ENCODE assay signal across 16 cellular contexts in the genomic region with DNA sequence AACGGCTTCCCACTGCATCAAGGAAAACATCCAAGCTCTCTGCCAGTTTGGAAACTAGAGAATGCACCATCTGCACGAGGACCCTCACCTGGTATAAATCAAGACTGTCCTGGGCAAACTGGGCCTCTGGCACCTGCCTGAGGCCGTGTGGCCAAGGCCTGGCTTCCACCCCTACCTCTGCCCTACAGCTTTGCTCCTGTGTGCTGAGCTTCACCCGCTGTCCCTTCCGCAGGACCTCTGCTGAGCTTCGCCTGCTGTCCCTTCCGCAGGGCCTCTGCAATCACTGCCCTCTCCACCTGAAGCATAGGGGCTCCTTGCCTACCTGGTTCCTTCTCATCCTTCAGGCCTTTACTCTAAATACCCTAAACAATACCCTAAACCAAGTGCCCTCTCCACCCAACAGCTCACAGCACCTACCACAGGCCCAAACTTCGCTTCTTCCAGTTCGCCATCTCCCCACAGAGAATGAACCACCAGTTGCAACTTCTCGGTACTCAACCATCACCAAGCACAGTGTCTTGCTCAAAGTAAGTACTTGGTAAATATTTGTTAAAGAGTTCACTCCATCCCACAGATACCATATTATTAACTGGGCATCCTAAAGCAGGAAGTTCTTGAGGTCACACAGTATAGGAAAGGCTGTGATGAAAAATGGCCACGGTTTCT. TPM values are rescaled to one million over a fixed set of nuclear protein-coding genes. Genes with fewer than 3 reads are reported as not detected.
DNase-seq lines count a peak whose midpoint lies in the region; ATAC-seq, FAIRE-seq and TF ChIP-seq lines count a peak whose summit lies in the region.
"Had no signal": no experiment of that assay in that cellular context is flagged by ENCODE, and none has a peak within 500 bp of the region (broad histone marks: within the 10 kb centered on the region; RNA-seq: fewer than 3 reads in every experiment).

No MANE protein-coding gene starts in this region.

- peaks cover 43 to 82% (median 80%) of the 10 kb centered on the region in 7 donors for H3K4me1 Mint-ChIP-seq in naive thymus-derived CD4-positive, alpha-beta T cell

- H3K27ac ChIP-seq in C4-2B (peak overlapping the region; percentile 34), adrenal gland (peak overlapping the region in 3 of 5 donors; percentile 6 to 41 (median 33))
- no peak overlapping the region for H3K27ac ChIP-seq in naive thymus-derived CD4-positive, alpha-beta T cell (ENCODE audit: low read depth, low read length)
- H3K27ac ChIP-seq: breast epithelium, thoracic aorta had no signal

- ATAC-seq in naive thymus-derived CD4-positive, alpha-beta T cell, result no peak

- TF ChIP-seq POLR2A in GM12891 (IDR thresholded peaks at IDR 0.05; ENCODE audit: low read depth, low read length) (no peak), adrenal gland (IDR thresholded peaks at IDR 0.05) (no peak)

- no peaks in the 10 kb centered on the region for H3K27me3 ChIP-seq in adrenal gland
- H3K27me3 ChIP-seq in naive thymus-derived CD4-positive, alpha-beta T cell (ENCODE audit: control insufficient read depth in 2 of 2, insufficient read depth in 2 of 2, low read length in 2 of 2), result no peaks in the 10 kb centered on the region
- H3K27me3 ChIP-seq in BE2C, result no peaks in the 10 kb centered on the region
- H3K27me3 ChIP-seq: breast epithelium had no signal

- peak overlapping the region in 7 of 10 donors; percentile 5 to 57 (median 33) for H3K4me3 Mint-ChIP-seq in naive thymus-derived CD4-positive, alpha-beta T cell

- H3K36me3 Mint-ChIP-seq in naive thymus-derived CD4-positive, alpha-beta T cell, result peaks cover 5 to 23% (median 17%) of the 10 kb centered on the region in 5 donors

- H3K9me3 Mint-ChIP-seq in naive thymus-derived CD4-positive, alpha-beta T cell, result peaks cover 0 to 4% (median 0%) of the 10 kb centered on the region in 11 donors

- no peaks in the 10 kb centered on the region for H3K27me3 Mint-ChIP-seq in naive thymus-derived CD4-positive, alpha-beta T cell

- H3K36me3 ChIP-seq in adrenal gland (replicated peaks in 1 of 2) (peaks cover 0 to 7% of the 10 kb centered on the region in 2 donors), BE2C (peaks cover 58% of the 10 kb centered on the region)
- peaks cover 0 to 21% (median 4%) of the 10 kb centered on the region in 3 experiments for H3K36me3 ChIP-seq in naive thymus-derived CD4-positive, alpha-beta T cell (ENCODE audit: control insufficient read depth in 2 of 3, insufficient read depth in 3 of 3, low read length in 3 of 3)
- H3K36me3 ChIP-seq: breast epithelium had no signal

- POLR2A ChIA-PET in naive thymus-derived CD4-positive, alpha-beta T cell (lab: Charles Lee), result no interaction called here

- no peak for DNase-seq in GM12891 (ENCODE audit: insufficient read length, low spot score)
- DNase-seq in adrenal gland, result peak in 1 of 7 donors; percentile 3
- no peak for DNase-seq in naive thymus-derived CD4-positive, alpha-beta T cell
- DNase-seq in DMS 273 treated with DMSO at 0.1 percent for 48 hours (lab: John Stamatoyannopoulos, UW), result no peak
- DNase-seq in NCI-H2029 treated with DMSO at 0.1 percent for 48 hours (lab: John Stamatoyannopoulos, UW), result no peak
- no peak for DNase-seq in activated T-cell treated with anti-CD3 and anti-CD28 coated beads, Interleukin-2, amount 50 U/mL, for 1 hour
- DNase-seq in BE2C, result no peak
- DNase-seq: activated CD4-positive, alpha-beta T cell treated with anti-CD3 and anti-CD28 coated beads, Interleukin-2, amount 50 U/mL, for 48 hours; activated gamma-delta T cell treated with Interleukin-2 at 50 U/mL for 16 hours; effector memory CD4-positive, alpha-beta T cell; NCI-H187 treated with DMSO at 0.1 percent for 48 hours; T1000 had no signal

- CTCF ChIA-PET in naive thymus-derived CD4-positive, alpha-beta T cell (lab: Charles Lee), result interaction anchor here (0.6 kb wide), 1 partner anchor 63 kb away, joined by 3 read pairs; no protein-coding TSS in a partner anchor

- H3K4me3 ChIP-seq in adrenal gland (no peak overlapping the region), BE2C (ENCODE audit: low read depth, low read length) (no peak overlapping the region)
- H3K4me3 ChIP-seq in naive thymus-derived CD4-positive, alpha-beta T cell (ENCODE audit: low read length), result no peak overlapping the region
- H3K4me3 ChIP-seq: breast epithelium, thoracic aorta had no signal

- TF ChIP-seq CTCF in C4-2B (conservative IDR thresholded peaks at IDR 0.05) (no peak), adrenal gland (IDR thresholded peaks at IDR 0.05) (no peak), BE2C (IDR thresholded peaks at IDR 0.05; ENCODE audit: low read depth, low read length) (no peak)

- intact Hi-C loops in adrenal gland (cut with DNase I), result no loop called here
- intact Hi-C loops in naive thymus-derived CD4-positive, alpha-beta T cell (cut with micrococcal nuclease), result no loop called here

- H3K9me3 ChIP-seq in adrenal gland (replicated peaks in 1 of 3), result no peaks in the 10 kb centered on the region
- no peaks in the 10 kb centered on the region for H3K9me3 ChIP-seq in naive thymus-derived CD4-positive, alpha-beta T cell (ENCODE audit: control insufficient read depth in 2 of 3, low read length in 3 of 3)
- no peaks in the 10 kb centered on the region for H3K9me3 ChIP-seq in BE2C
- H3K9me3 ChIP-seq: breast epithelium, thoracic aorta had no signal

- WGBS in adrenal gland, 4 donors, result 79 to 88% (median 85%) methylated on average over 11 of the region's 11 CpGs

- peak overlapping the region in 8 of 9 donors; percentile 14 to 76 (median 51) for H3K27ac Mint-ChIP-seq in naive thymus-derived CD4-positive, alpha-beta T cell

- no peak for FAIRE-seq in GM12891 (lab: Jason Lieb, UNC)

- peaks cover 35 to 63% of the 10 kb centered on the region in 2 donors for H3K4me1 ChIP-seq in adrenal gland (replicated peaks in 1 of 2)
- peaks cover 31 to 53% of the 10 kb centered on the region in 2 donors for H3K4me1 ChIP-seq in naive thymus-derived CD4-positive, alpha-beta T cell (ENCODE audit: control insufficient read depth in 2 of 2, insufficient read depth in 2 of 2, low read length in 2 of 2)
- no peaks in the 10 kb centered on the region for H3K4me1 ChIP-seq in BE2C

TF ChIP-seq in GM12891, 5 proteins besides CTCF, POLR2A, EP300 and RAD21:
- TF ChIP-seq POLR2AphosphoS5 (IDR thresholded peaks at IDR 0.05; ENCODE audit: low read depth, low read length) (peak; percentile 64), POU2F2 (IDR thresholded peaks at IDR 0.05; ENCODE audit: low read depth, low read length) (no peak)

RNA-seq across cellular contexts. Expression of a gene that starts 18.4 kb away (rescaled TPM):
- polyA plus RNA-seq in GM12891 (2012; ENCODE audit: low read depth, missing spikeins), result 158 TPM
- total RNA-seq in adrenal gland, result 100 to 1,000 TPM; 108 to 331 (median 232) TPM
- 100 to 1,000 TPM in 1 of 3 donors, 10 to 100 TPM in 2; 81.7 to 482 (median 84.8) TPM for polyA plus RNA-seq in adrenal gland
- total RNA-seq in naive thymus-derived CD4-positive, alpha-beta T cell, result 100 to 1,000 TPM; 170 to 358 (median 246) TPM
- 10 to 100 TPM; 48.1 to 62.3 TPM for polyA plus RNA-seq in naive thymus-derived CD4-positive, alpha-beta T cell
- 688 TPM for polyA plus RNA-seq in BE2C (2012; ENCODE audit: insufficient read depth, insufficient read length, low read depth)

RNA-seq across cellular contexts. Expression of a gene that starts 42.6 kb away (rescaled TPM):
- 0.18 TPM for polyA plus RNA-seq in GM12891 (2012; ENCODE audit: low read depth, missing spikeins)
- under 1 TPM in 3 of 8 donors, not detected in 5; 0.35 to 0.61 (median 0.36) TPM for total RNA-seq in adrenal gland
- 1 to 10 TPM in 2 of 3 donors, not detected in 1; 3.2 to 4.7 TPM for polyA plus RNA-seq in adrenal gland
- 1 to 10 TPM in 3 of 5 experiments, under 1 TPM in 1, not detected in 1; 0.94 to 2.5 (median 1.4) TPM for total RNA-seq in naive thymus-derived CD4-positive, alpha-beta T cell
- not detected for polyA plus RNA-seq in naive thymus-derived CD4-positive, alpha-beta T cell
- polyA plus RNA-seq in BE2C (2012; ENCODE audit: insufficient read depth, insufficient read length, low read depth), result 0.39 TPM
- total RNA-seq: M059J, thoracic aorta had no signal

RNA-seq across cellular contexts. Expression of a gene that starts 46.6 kb away (rescaled TPM):
- 0.10 TPM for polyA plus RNA-seq in GM12891 (2012; ENCODE audit: low read depth, missing spikeins)
- total RNA-seq in adrenal gland, result 10 to 100 TPM; 35.0 to 95.4 (median 68.5) TPM
- 10 to 100 TPM; 20.9 to 94.0 (median 64.7) TPM for polyA plus RNA-seq in adrenal gland
- 1 to 10 TPM in 1 of 5 experiments, not detected in 4; 1.1 TPM for total RNA-seq in naive thymus-derived CD4-positive, alpha-beta T cell
- polyA plus RNA-seq in naive thymus-derived CD4-positive, alpha-beta T cell, result under 1 TPM in 1 of 2 donors, not detected in 1; 0.45 TPM
- 1.0 TPM for polyA plus RNA-seq in BE2C (2012; ENCODE audit: insufficient read depth, insufficient read length, low read depth)
- total RNA-seq: M059J, thoracic aorta had no signal

Comparison
In these comparisons a context has a peak if more than half of its experiments do, and no peak if none do; other contexts are left out.
1. RNA of a gene that starts 46.6 kb away (total RNA-seq): 35.0 to 95.4 TPM in adrenal gland; 1.1 TPM in naive thymus-derived CD4-positive, alpha-beta T cell; every median in the first group is over 10 times any median in the second.